Comparison of ENCODE assay signal across 23 cellular contexts in the genomic region with DNA sequence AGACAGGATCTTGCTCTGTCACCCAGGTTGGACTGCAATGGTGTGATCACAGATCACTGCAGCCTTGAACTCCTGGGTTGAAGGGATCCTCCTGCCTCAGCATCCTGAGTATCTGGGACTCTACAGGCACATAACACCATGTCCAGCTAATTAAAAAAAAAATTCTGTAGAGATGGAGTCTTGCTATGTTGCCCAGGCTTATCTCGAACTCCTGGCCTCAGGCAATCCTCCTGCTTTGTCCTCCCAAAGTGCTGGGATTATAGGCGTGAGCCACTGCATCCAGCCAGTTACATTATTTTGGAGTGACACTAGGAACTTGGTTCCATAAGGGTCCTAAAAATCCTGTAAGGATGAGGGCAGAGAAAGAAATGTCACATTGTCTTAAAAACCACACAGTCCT.
"Had no signal": no experiment of that assay in that cellular context is flagged by ENCODE, and none has a peak within 500 bp of the region (broad histone marks: within the 10 kb centered on the region; RNA-seq: fewer than 3 reads in every experiment).

No MANE protein-coding gene starts in this region.

- H3K9me3 ChIP-seq: SJCRH30 had no signal

- H3K4me1 Mint-ChIP-seq: IgD-negative memory B cell had no signal

- ATAC-seq: K562, Panc1, PC-3, SK-N-SH treated with all-trans-retinoic acid at 6 μM for 48 hours had no signal

- H3K27ac ChIP-seq: KMS-11, RWPE1, SJCRH30 had no signal

- H3K27me3 ChIP-seq: SJCRH30 had no signal

- H3K36me3 ChIP-seq: SJCRH30 had no signal

- H3K4me3 ChIP-seq: K562, SJCRH30 had no signal

- FAIRE-seq: K562 had no signal

- H3K9ac ChIP-seq: KMS-11 had no signal

- H3K4me3 Mint-ChIP-seq: IgD-negative memory B cell had no signal

- H3K27me3 Mint-ChIP-seq: IgD-negative memory B cell had no signal

- DNase-seq: Kasumi-1, MM.1S, NCI-H1092 treated with DMSO at 0.1 percent for 48 hours, NCI-H1436 treated with DMSO at 0.1 percent for 48 hours, NCI-H1694, NCI-H187 treated with DMSO at 0.1 percent for 48 hours, NCI-H2029 treated with DMSO at 0.1 percent for 48 hours, NCI-H2171 treated with DMSO at 0.1 percent for 48 hours, NCI-H2227 treated with DMSO at 0.1 percent for 48 hours, NCI-H446, NCI-H510A, NCI-H524 treated with DMSO at 0.1 percent for 48 hours, NCI-H69, NCI-H774, PC-3, SHP77, SJCRH30 had no signal
